8 cellular contexts compared by ENCODE assay signal in the genomic region with DNA sequence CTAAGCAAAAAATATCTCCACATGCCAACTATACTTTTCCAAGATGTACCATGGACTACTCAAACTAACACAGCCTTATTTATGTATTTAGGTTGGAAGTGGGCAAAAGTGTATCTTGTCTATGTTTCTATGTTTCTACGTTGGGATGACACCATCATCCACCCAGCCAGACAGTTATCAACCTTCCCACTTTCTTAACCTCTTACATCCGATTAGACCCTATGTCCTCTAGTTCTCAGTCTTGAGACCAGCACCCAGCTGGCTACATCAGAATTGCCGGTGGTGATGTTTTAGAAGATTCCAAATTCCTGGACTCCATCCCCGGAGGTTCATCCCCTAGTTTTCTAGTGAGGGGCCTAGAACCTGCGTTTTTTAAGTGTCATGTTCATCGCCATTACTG. TPM values are rescaled to one million over a fixed set of nuclear protein-coding genes. Genes with fewer than 3 reads are reported as not detected.
DNase-seq lines count a peak whose midpoint lies in the region; ATAC-seq and TF ChIP-seq lines count a peak whose summit lies in the region.

No MANE protein-coding gene starts in this region.

- no peaks in the 10 kb centered on the region for H3K36me3 ChIP-seq in left ventricle myocardium inferior
- no peaks in the 10 kb centered on the region for H3K36me3 ChIP-seq in right lobe of liver
- H3K36me3 ChIP-seq in vagina, result no peaks in the 10 kb centered on the region

- DNase-seq in left ventricle myocardium inferior, result no peak
- no peak for DNase-seq in Right ventricle myocardium superior
- DNase-seq in right lobe of liver, result no peak
- DNase-seq in vagina (ENCODE audit: extremely low spot score in 2 of 2), result no peak
- no peak for DNase-seq in NCI-H446 (lab: John Stamatoyannopoulos, UW)
- DNase-seq in NCI-H774 (lab: John Stamatoyannopoulos, UW), result no peak

- WGBS in right lobe of liver (ENCODE audit: insufficient coverage, low coverage, low lambda C conversion rate, missing lambda C conversion rate), result 16% methylated on average over 6 of the region's 6 CpGs

- H3K27me3 ChIP-seq in left ventricle myocardium inferior (ENCODE audit: low read depth) (no peaks in the 10 kb centered on the region), right lobe of liver (no peaks in the 10 kb centered on the region), vagina (no peaks in the 10 kb centered on the region)

- H3K4me3 ChIP-seq in left ventricle myocardium inferior (peak overlapping the region; percentile 82), right lobe of liver (peak overlapping the region; percentile 58 to 82 (median 78)), vagina (peak overlapping the region; percentile 54 to 74)

- no peaks in the 10 kb centered on the region for H3K9me3 Mint-ChIP-seq in activated naive CD8-positive, alpha-beta T cell (ENCODE audit: low read depth)

- peaks cover 36% of the 10 kb centered on the region for H3K4me1 ChIP-seq in left ventricle myocardium inferior
- peaks cover 0 to 12% (median 5%) of the 10 kb centered on the region in 4 donors for H3K4me1 ChIP-seq in right lobe of liver
- peaks cover 22% of the 10 kb centered on the region for H3K4me1 ChIP-seq in vagina

- TF ChIP-seq CTCF in left ventricle myocardium inferior (IDR thresholded peaks at IDR 0.05; ENCODE audit: borderline replicate concordance) (no peak), right lobe of liver (IDR thresholded peaks at IDR 0.05) (no peak), vagina (IDR thresholded peaks at IDR 0.05) (no peak)

- TF ChIP-seq POLR2A in right lobe of liver (IDR thresholded peaks at IDR 0.05), result no peak
- TF ChIP-seq POLR2A in vagina (IDR thresholded peaks at IDR 0.05), result no peak

- H3K4me1 Mint-ChIP-seq in activated naive CD8-positive, alpha-beta T cell (ENCODE audit: low read depth), result peaks cover 46% of the 10 kb centered on the region

- ATAC-seq in Right ventricle myocardium superior (ENCODE audit: poor library complexity) (no peak), right lobe of liver (no peak), HG03354 (IDR thresholded peaks at IDR 0.05; ENCODE audit: poor library complexity, severe bottlenecking, unreplicated experiment) (no peak)

- H3K9me3 ChIP-seq in left ventricle myocardium inferior (replicated peaks) (no peaks in the 10 kb centered on the region), right lobe of liver (no peaks in the 10 kb centered on the region), vagina (no peaks in the 10 kb centered on the region)

- peak overlapping the region; percentile 99 for H3K27ac Mint-ChIP-seq in activated naive CD8-positive, alpha-beta T cell

- H3K27me3 Mint-ChIP-seq in activated naive CD8-positive, alpha-beta T cell, result no peaks in the 10 kb centered on the region

- H3K4me3 Mint-ChIP-seq in activated naive CD8-positive, alpha-beta T cell, result peak overlapping the region; percentile 90

- H3K36me3 Mint-ChIP-seq in activated naive CD8-positive, alpha-beta T cell, result peaks cover 2% of the 10 kb centered on the region

- intact Hi-C loops in left ventricle myocardium inferior (cut with micrococcal nuclease), result no loop called here
- intact Hi-C loops in Right ventricle myocardium superior (cut with DNase I), result no loop called here
- intact Hi-C loops in right lobe of liver (cut with DNase I), result no loop called here
- intact Hi-C loops in vagina (cut with DNase I), result loop anchor here (10.0 kb wide), 1 partner anchor 46 kb away; a partner anchor contains a TSS

- H3K27ac ChIP-seq in left ventricle myocardium inferior (replicated peaks) (peak overlapping the region; percentile 96), right lobe of liver (no peak overlapping the region), vagina (peak overlapping the region; percentile 95)

RNA-seq across cellular contexts. Expression of a gene that starts 1.0 kb away (rescaled TPM):
- total RNA-seq in left ventricle myocardium inferior (6.9 TPM), Right ventricle myocardium superior (5.0 TPM), right lobe of liver (10 to 100 TPM in 1 of 6 experiments, 1 to 10 TPM in 5; 4.8 to 10.1 (median 5.5) TPM), vagina (6.6 TPM)

RNA-seq across cellular contexts. Expression of a gene that starts 47.1 kb away (rescaled TPM):
- 3.4 TPM for total RNA-seq in left ventricle myocardium inferior
- 2.3 TPM for total RNA-seq in Right ventricle myocardium superior
- total RNA-seq in right lobe of liver, result 1 to 10 TPM; 4.4 to 8.5 (median 7.1) TPM
- 3.7 TPM for total RNA-seq in vagina

RNA-seq across cellular contexts. Expression of a gene that starts 47.7 kb away (rescaled TPM):
- total RNA-seq in left ventricle myocardium inferior, result 26.6 TPM
- 19.1 TPM for total RNA-seq in Right ventricle myocardium superior
- 10 to 100 TPM; 39.8 to 77.5 (median 54.2) TPM for total RNA-seq in right lobe of liver
- total RNA-seq in vagina, result 30.4 TPM

Comparison
In these comparisons a context has a peak if more than half of its experiments do, and no peak if none do; other contexts are left out.
1. H3K27ac ChIP-seq: peak in left ventricle myocardium inferior (single experiment) and vagina (single experiment); none in right lobe of liver (0 of 3).
2. Peak in every context shown above with its lines, with median percentiles within 50 percentile points of each other: H3K4me3 ChIP-seq.